20 cellular contexts compared by ENCODE assay signal in genomic region chr11:118061401-118062125, GRCh38. TPM values are rescaled to one million over a fixed set of nuclear protein-coding genes. Genes with fewer than 3 reads are reported as not detected.
DNase-seq lines count a peak whose midpoint lies in the region; ATAC-seq and TF ChIP-seq lines count a peak whose summit lies in the region.
"Had no signal": no experiment of that assay in that cellular context is flagged by ENCODE, and none has a peak within 500 bp of the region (broad histone marks: within the 10 kb centered on the region; RNA-seq: fewer than 3 reads in every experiment).

No MANE protein-coding gene starts in this region.

- TF ChIP-seq CTCF in psoas muscle (IDR thresholded peaks at IDR 0.05): no peak
- TF ChIP-seq CTCF in transverse colon (IDR thresholded peaks at IDR 0.05): no peak

- H3K9me3 ChIP-seq in psoas muscle: no peaks in the 10 kb centered on the region
- H3K9me3 ChIP-seq in transverse colon: no peaks in the 10 kb centered on the region
- H3K9me3 ChIP-seq: HAP-1 had no signal

- H3K4me3 ChIP-seq in psoas muscle (no peak overlapping the region), transverse colon (no peak overlapping the region)
- H3K4me3 ChIP-seq: HAP-1 had no signal

- intact Hi-C loops in psoas muscle (cut with DNase I) (no loop called here), transverse colon (cut with DNase I; ENCODE audit: low total_unique reads) (no loop called here)

- peak; percentile 12 for DNase-seq in activated effector memory CD4-positive, alpha-beta T cell treated with anti-CD3 and anti-CD28 coated beads, Interleukin-2, amount 50 U/mL, for 16 hours
- DNase-seq in activated effector memory CD4-positive, alpha-beta T cell treated with Interleukin-2 at 50 U/mL for 16 hours: no peak
- DNase-seq in islet precursor cell: peak; percentile 42
- DNase-seq in psoas muscle: no peak
- peak; percentile 3 for DNase-seq in transverse colon
- DNase-seq in NCI-H146 treated with DMSO at 0.1 percent for 48 hours (lab: John Stamatoyannopoulos, UW; ENCODE audit: unreplicated experiment): no peak
- DNase-seq in NCI-H2081 (lab: John Stamatoyannopoulos, UW): no peak
- DNase-seq in NCI-H1694 (lab: John Stamatoyannopoulos, UW): no peak
- DNase-seq: CD8-positive, alpha-beta T cell; COR-L47; DMS153; DMS79 treated with DMSO at 0.1 percent for 48 hours; EL had no signal

- WGBS in psoas muscle, 3 donors: 71 to 79% (median 73%) methylated on average over 9 of the region's 9 CpGs
- WGBS in transverse colon (ENCODE audit: low coverage in 1 of 2), 2 donors: 80 to 83% methylated on average over 2 to 9 of the region's 9 CpGs

- no peak for ATAC-seq in psoas muscle
- ATAC-seq: CD8-positive, alpha-beta T cell had no signal

- no peak for TF ChIP-seq EP300 in transverse colon (IDR thresholded peaks at IDR 0.05; ENCODE audit: low read depth)

- no peak for TF ChIP-seq POLR2A in transverse colon (IDR thresholded peaks at IDR 0.05)

- H3K4me1 ChIP-seq in psoas muscle (peaks cover 15% of the 10 kb centered on the region), transverse colon (no peaks in the 10 kb centered on the region)
- H3K4me1 ChIP-seq: HAP-1 had no signal

- in situ Hi-C loops in transverse colon (cut with MboI; ENCODE audit: low pct_ligation_motif_present in 1 of 4, low pct_unique_long_range_greater_than_20kb in 1 of 4, low sequenced_read_pairs in 3 of 4): loop anchor here in 2 of 4 donors (25.0 kb wide), 2 partner anchors 249 to 624 kb away; partner anchors contain the start of gene FXYD2 (in 1 of the 2)

- H3K27ac ChIP-seq in psoas muscle (peak overlapping the region; percentile 19), transverse colon (no peak overlapping the region)
- H3K27ac ChIP-seq: 22Rv1, HL-60 had no signal

- H3K36me3 ChIP-seq in psoas muscle (ENCODE audit: insufficient read depth in 1 of 2, low read depth in 1 of 2) (no peaks in the 10 kb centered on the region), transverse colon (no peaks in the 10 kb centered on the region)
- H3K36me3 ChIP-seq: HAP-1 had no signal

- H3K27me3 ChIP-seq in psoas muscle (ENCODE audit: insufficient read depth in 3 of 3, low read length in 2 of 3) (no peaks in the 10 kb centered on the region), transverse colon (no peaks in the 10 kb centered on the region)

RNA-seq across cellular contexts. Expression of gene TMPRSS4, which starts 15.3 kb away (rescaled TPM):
- total RNA-seq in psoas muscle (under 1 TPM in 1 of 4 donors, not detected in 3; 0.47 TPM), transverse colon (100 to 1,000 TPM; 224 to 423 (median 248) TPM)
- polyA plus RNA-seq in psoas muscle: under 1 TPM in 1 of 3 donors, not detected in 2; 0.12 TPM
- total RNA-seq: A673; CD8-positive, alpha-beta T cell had no signal
- polyA plus RNA-seq: BJ, CD14-positive monocyte had no signal

RNA-seq across cellular contexts. Expression of gene SMIM35, which starts 25.2 kb away (rescaled TPM):
- total RNA-seq in psoas muscle (under 1 TPM in 1 of 4 donors, not detected in 3; 0.09 TPM), transverse colon (not detected)
- polyA plus RNA-seq in psoas muscle: not detected
- total RNA-seq: A673, H1 had no signal
- polyA plus RNA-seq: BJ, H1 had no signal

Comparison
In these comparisons a context has a peak if more than half of its experiments do, and no peak if none do; other contexts are left out.
1. DNase-seq: peak in activated effector memory CD4-positive, alpha-beta T cell treated with anti-CD3 and anti-CD28 coated beads, Interleukin-2, amount 50 U/mL, for 16 hours (single experiment), islet precursor cell (single experiment) and transverse colon (single experiment); none in activated effector memory CD4-positive, alpha-beta T cell treated with Interleukin-2 at 50 U/mL for 16 hours (single experiment), psoas muscle (0 of 2), NCI-H146 treated with DMSO at 0.1 percent for 48 hours (single experiment), NCI-H2081 (0 of 2) and NCI-H1694 (single experiment).
2. RNA of gene TMPRSS4, which starts 15.3 kb away (total RNA-seq): 224 to 423 TPM in transverse colon; 0.47 TPM in psoas muscle; every median in the first group is over 100 times any median in the second.